Comparison of ENCODE assay signal across 16 cellular contexts in the genomic region with DNA sequence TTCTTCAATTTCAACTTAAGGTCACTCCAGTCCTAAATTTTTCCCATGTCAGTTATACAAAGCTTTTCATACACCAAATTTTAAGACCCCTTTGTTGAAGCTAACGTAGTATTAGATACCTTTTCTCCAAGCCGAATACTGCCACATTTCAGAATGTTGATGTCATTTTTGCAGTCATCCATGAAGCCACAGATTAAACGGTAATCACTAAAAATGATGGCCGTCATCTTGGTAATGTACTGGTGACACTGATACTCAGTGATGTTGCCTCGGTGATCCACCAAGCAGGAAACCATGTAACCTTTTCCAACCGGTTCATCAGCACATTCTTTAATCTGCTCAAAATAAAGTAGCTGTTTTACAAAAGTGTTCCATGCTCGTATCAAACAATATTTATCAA.
DNase-seq lines count a peak whose midpoint lies in the region; ATAC-seq and TF ChIP-seq lines count a peak whose summit lies in the region.
"Had no signal": no experiment of that assay in that cellular context is flagged by ENCODE, and none has a peak within 500 bp of the region (broad histone marks: within the 10 kb centered on the region; RNA-seq: fewer than 3 reads in every experiment).

No MANE protein-coding gene starts in this region.

- no peaks in the 10 kb centered on the region for H3K4me1 ChIP-seq in CD8-positive, alpha-beta T cell (ENCODE audit: insufficient read depth, low read length)

- TF ChIP-seq CTCF in CD8-positive, alpha-beta T cell (IDR thresholded peaks at IDR 0.05), result no peak
- TF ChIP-seq CTCF in mesothelial cell of epicardium (IDR thresholded peaks at IDR 0.05; ENCODE audit: unreplicated experiment) (no peak), GM13977 (IDR thresholded peaks at IDR 0.05; ENCODE audit: extremely low read depth, insufficient read depth, missing control alignments) (no peak)

- no peaks in the 10 kb centered on the region for H3K27me3 ChIP-seq in CD8-positive, alpha-beta T cell (ENCODE audit: insufficient read depth, low read length)

- no peak for DNase-seq in activated T-cell treated with anti-CD3 and anti-CD28 coated beads, Interleukin-2, amount 50 U/mL, for 24 hours
- DNase-seq in activated T-cell treated with anti-CD3 and anti-CD28 coated beads, Interleukin-2, amount 50 U/mL, for 1 hour, result no peak
- no peak for DNase-seq in CD8-positive, alpha-beta T cell
- DNase-seq in mesothelial cell of epicardium (ENCODE audit: low spot score in 2 of 2, unreplicated experiment in 2 of 2) (no peak), GM19240 (ENCODE audit: insufficient read length, low spot score) (no peak), GM13977 (ENCODE audit: low spot score) (no peak)
- DNase-seq: CD8-positive, alpha-beta memory T cell; KBM-7; NCI-H1694 treated with DMSO at 0.1 percent for 48 hours; NCI-H2107; NCI-H510A; NCI-H774; PC-9 had no signal

- H3K36me3 Mint-ChIP-seq in activated T-cell treated with anti-CD3 and anti-CD28 coated beads, Interleukin-2, amount 50 U/mL, for 24 hours (ENCODE audit: low read depth), result peaks cover 59% of the 10 kb centered on the region
- peaks cover 66% of the 10 kb centered on the region for H3K36me3 Mint-ChIP-seq in CD8-positive, alpha-beta T cell
- H3K36me3 Mint-ChIP-seq in mesothelial cell of epicardium, result peaks cover 10% of the 10 kb centered on the region

- H3K27me3 Mint-ChIP-seq in activated T-cell treated with anti-CD3 and anti-CD28 coated beads, Interleukin-2, amount 50 U/mL, for 24 hours, result no peaks in the 10 kb centered on the region
- H3K27me3 Mint-ChIP-seq in CD8-positive, alpha-beta T cell (ENCODE audit: low read depth), result no peaks in the 10 kb centered on the region
- no peaks in the 10 kb centered on the region for H3K27me3 Mint-ChIP-seq in mesothelial cell of epicardium (ENCODE audit: low read depth)
- H3K27me3 Mint-ChIP-seq: CD8-positive, alpha-beta memory T cell had no signal

- no peaks in the 10 kb centered on the region for H3K9me3 ChIP-seq in CD8-positive, alpha-beta T cell (ENCODE audit: low read length)

- no peak overlapping the region for H3K4me3 ChIP-seq in CD8-positive, alpha-beta T cell (ENCODE audit: low read depth, low read length)
- H3K4me3 ChIP-seq: PC-9 had no signal

- no peak overlapping the region for H3K27ac ChIP-seq in CD8-positive, alpha-beta T cell (ENCODE audit: low read depth, low read length)
- H3K27ac ChIP-seq in angular gyrus (ENCODE audit: low read depth, low read length), result peak overlapping the region; percentile 45
- H3K27ac ChIP-seq: PC-9 had no signal

- peaks cover 28% of the 10 kb centered on the region for H3K4me1 Mint-ChIP-seq in activated T-cell treated with anti-CD3 and anti-CD28 coated beads, Interleukin-2, amount 50 U/mL, for 24 hours (ENCODE audit: low read depth)
- H3K4me1 Mint-ChIP-seq in CD8-positive, alpha-beta T cell (ENCODE audit: low read depth), result peaks cover 28% of the 10 kb centered on the region
- H3K4me1 Mint-ChIP-seq in mesothelial cell of epicardium, result peaks cover 28% of the 10 kb centered on the region

- H3K36me3 ChIP-seq in CD8-positive, alpha-beta T cell (ENCODE audit: insufficient read depth, low read length), result peaks cover 28% of the 10 kb centered on the region

- in situ Hi-C loops in GM13977 (cut with MboI; ENCODE audit: low pct_unique_long_range_greater_than_20kb, low sequenced_read_pairs, unreplicated experiment), result no loop called here

- H3K27ac Mint-ChIP-seq in activated T-cell treated with anti-CD3 and anti-CD28 coated beads, Interleukin-2, amount 50 U/mL, for 24 hours, result peak overlapping the region; percentile 33
- H3K27ac Mint-ChIP-seq in CD8-positive, alpha-beta T cell, result peak overlapping the region; percentile 4
- peak overlapping the region; percentile 0 for H3K27ac Mint-ChIP-seq in mesothelial cell of epicardium

- no peaks in the 10 kb centered on the region for H3K9me3 Mint-ChIP-seq in activated T-cell treated with anti-CD3 and anti-CD28 coated beads, Interleukin-2, amount 50 U/mL, for 24 hours
- no peaks in the 10 kb centered on the region for H3K9me3 Mint-ChIP-seq in CD8-positive, alpha-beta T cell
- no peaks in the 10 kb centered on the region for H3K9me3 Mint-ChIP-seq in mesothelial cell of epicardium
- H3K9me3 Mint-ChIP-seq: CD8-positive, alpha-beta memory T cell had no signal

- CTCF ChIA-PET in CD8-positive, alpha-beta T cell (lab: Charles Lee), result interaction anchor here (0.7 to 1.8 kb wide), 4 partner anchors 12 to 119 kb away, joined by 3 to 8 read pairs (median 3); partner anchors contain the start of gene GLG1

- POLR2A ChIA-PET in CD8-positive, alpha-beta T cell (lab: Charles Lee), result interaction anchor here (0.5 to 0.7 kb wide), 2 partner anchors 9 to 102 kb away, joined by 4 read pairs; no protein-coding TSS in a partner anchor

- no peak for ATAC-seq in CD8-positive, alpha-beta T cell
- ATAC-seq in HG03439 (IDR thresholded peaks at IDR 0.05; ENCODE audit: unreplicated experiment), result no peak
- ATAC-seq: HepG2 had no signal

- H3K4me3 Mint-ChIP-seq in activated T-cell treated with anti-CD3 and anti-CD28 coated beads, Interleukin-2, amount 50 U/mL, for 24 hours, result no peak overlapping the region
- no peak overlapping the region for H3K4me3 Mint-ChIP-seq in CD8-positive, alpha-beta T cell
- H3K4me3 Mint-ChIP-seq in mesothelial cell of epicardium, result no peak overlapping the region

- intact Hi-C loops in CD8-positive, alpha-beta T cell (cut with DNase I, micrococcal nuclease), result loop anchor here (5.0 kb wide), 1 partner anchor 119 kb away; no protein-coding TSS in a partner anchor
